1 cellular context compared by ENCODE assay signal in genomic region chr6:33711140-33712129, GRCh38.
TF ChIP-seq lines count a peak whose summit lies in the region.

Gene UQCC2, minus strand, starts transcription at chr6:33711700. Its CDS starts 14 bp downstream, at chr6:33711686.

TF ChIP-seq in K562, 482 proteins besides CTCF, POLR2A, EP300 and RAD21 (continued from another document and continues in another):
- TF ChIP-seq CUX1 (CRISPR knock-in tag; IDR thresholded peaks at IDR 0.05) (no peak), POLR2AphosphoS5 (IDR thresholded peaks at IDR 0.05; ENCODE audit: control insufficient read depth, insufficient read depth, low read depth, low read length) (peak; percentile 98), PHB2 (IDR thresholded peaks at IDR 0.05; ENCODE audit: low read depth) (no peak), ZNF280B (CRISPR knock-in tag; IDR thresholded peaks at IDR 0.05) (no peak), ZNF707 (CRISPR knock-in tag; conservative IDR thresholded peaks at IDR 0.05) (no peak), CREBBP (IDR thresholded peaks at IDR 0.05; ENCODE audit: low read depth, low read length) (no peak), SIX5 (IDR thresholded peaks at IDR 0.05; ENCODE audit: borderline replicate concordance in 1 of 2, insufficient read depth in 1 of 2, low read depth in 1 of 2, low read length in 2 of 2) (no peak), NONO (IDR thresholded peaks at IDR 0.05; ENCODE audit: low read depth in 2 of 2, low read length in 1 of 2) (peak in 1 of 2 experiments; percentile 73; a peak in 1 of 4 replicates), PATZ1 (CRISPR knock-in tag; IDR thresholded peaks at IDR 0.05; ENCODE audit: borderline replicate concordance) (no peak), BRD4 (IDR thresholded peaks at IDR 0.05) (peak; percentile 71; the same call in 1 of the 2 replicates), ZFP1 (CRISPR knock-in tag; IDR thresholded peaks at IDR 0.05) (0 out of 2 replicates have a peak, but pooled peaks have one; percentile 6), ZBTB9 (CRISPR knock-in tag; IDR thresholded peaks at IDR 0.05) (0 out of 2 replicates have a peak, but pooled peaks have one; percentile 64), CLOCK (CRISPR knock-in tag; IDR thresholded peaks at IDR 0.05; ENCODE audit: borderline replicate concordance) (no peak), GABPB2 (CRISPR knock-in tag; conservative IDR thresholded peaks at IDR 0.05) (no peak), HNRNPLL (IDR thresholded peaks at IDR 0.05; ENCODE audit: low read depth, low read length, poor library complexity, severe bottlenecking) (peak; percentile 70), CBX8 (IDR thresholded peaks at IDR 0.05; ENCODE audit: borderline replicate concordance, extremely low read depth, low read depth, low read length, poor library complexity, severe bottlenecking) (no peak), CREB1 (IDR thresholded peaks at IDR 0.05) (peak; percentile 46; the same call in 1 of the 2 replicates), CREB1 (CRISPR knock-in tag; IDR thresholded peaks at IDR 0.05) (peak; percentile 66; the same call in 1 of the 2 replicates), SNAPC5 (CRISPR knock-in tag; IDR thresholded peaks at IDR 0.05) (no peak), ESRRA (IDR thresholded peaks at IDR 0.05; ENCODE audit: borderline replicate concordance, low read depth) (no peak; the same call in 1 of the 2 replicates), CBFA2T3 (IDR thresholded peaks at IDR 0.05) (no peak), YY1 (IDR thresholded peaks at IDR 0.05; ENCODE audit: borderline replicate concordance in 1 of 3, control insufficient read depth in 1 of 3, extremely low read depth in 1 of 3, insufficient read depth in 3 of 3, insufficient read length in 1 of 3, insufficient replicate concordance in 2 of 3, low read depth in 1 of 3, low read length in 2 of 3) (peak; percentile 97 to 99 (median 99)), KAT8 (IDR thresholded peaks at IDR 0.05; ENCODE audit: low read depth) (no peak), ZNF583 (CRISPR knock-in tag; IDR thresholded peaks at IDR 0.05) (0 out of 2 replicates have a peak, but pooled peaks have one; percentile 31), HDAC2 (IDR thresholded peaks at IDR 0.05) (peak; percentile 67), ZBTB17 (CRISPR knock-in tag; IDR thresholded peaks at IDR 0.05) (peak; percentile 69), ZNF277 (CRISPR knock-in tag; IDR thresholded peaks at IDR 0.05; ENCODE audit: borderline replicate concordance) (no peak), ZNF695 (CRISPR knock-in tag; IDR thresholded peaks at IDR 0.05) (no peak), THAP12 (CRISPR knock-in tag; IDR thresholded peaks at IDR 0.05) (peak; percentile 73; the same call in 1 of the 2 replicates), ATF2 (CRISPR knock-in tag; IDR thresholded peaks at IDR 0.05) (no peak), NFRKB (IDR thresholded peaks at IDR 0.05; ENCODE audit: low read depth) (peak; percentile 94), MTA2 (IDR thresholded peaks at IDR 0.05; ENCODE audit: low read depth) (no peak), TEAD4 (IDR thresholded peaks at IDR 0.05; ENCODE audit: low read length) (peak; percentile 6; the same call in 1 of the 2 replicates), TEAD4 (CRISPR knock-in tag; IDR thresholded peaks at IDR 0.05; ENCODE audit: borderline replicate concordance) (0 out of 2 replicates have a peak, but pooled peaks have one; percentile 51), MBD2 (IDR thresholded peaks at IDR 0.05; ENCODE audit: borderline replicate concordance, low read depth) (peak; percentile 89; the same call in 1 of the 2 replicates), RBM34 (IDR thresholded peaks at IDR 0.05; ENCODE audit: borderline replicate concordance, insufficient read depth, low read length) (no peak), LARP7 (IDR thresholded peaks at IDR 0.05) (no peak), MAFK (IDR thresholded peaks at IDR 0.05; ENCODE audit: low read length) (no peak), TCF7 (IDR thresholded peaks at IDR 0.05; ENCODE audit: borderline replicate concordance) (0 out of 2 replicates have a peak, but pooled peaks have one; percentile 67), ELK1 (CRISPR knock-in tag; IDR thresholded peaks at IDR 0.05) (no peak), KDM2B (CRISPR knock-in tag; IDR thresholded peaks at IDR 0.05) (no peak)
